Comparison of ENCODE assay signal across 7 cellular contexts in the genomic region with DNA sequence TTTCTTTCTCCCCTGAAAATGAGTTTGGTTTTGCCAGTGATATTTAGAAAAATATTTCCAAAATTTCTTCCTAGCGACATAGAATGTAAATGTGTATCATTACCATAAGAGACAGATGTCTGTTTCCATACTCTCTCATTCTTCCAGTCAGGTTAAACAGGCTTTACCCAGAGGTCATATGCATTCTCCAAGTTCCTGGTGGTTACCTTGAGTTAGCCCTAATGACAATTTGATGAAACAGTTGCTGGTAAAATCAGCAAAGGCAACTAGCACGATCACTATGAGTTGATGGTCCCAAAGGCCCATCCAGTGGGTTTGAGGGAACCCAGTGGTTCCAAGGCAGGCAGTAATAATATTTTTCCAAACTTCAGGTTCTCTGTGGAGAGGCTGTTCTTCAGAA.
"Had no signal": no experiment of that assay in that cellular context is flagged by ENCODE, and none has a peak within 500 bp of the region (broad histone marks: within the 10 kb centered on the region; RNA-seq: fewer than 3 reads in every experiment).

No MANE protein-coding gene starts in this region.

- H3K4me3 ChIP-seq: GM23338, K562 had no signal

- ATAC-seq: GM23338, HepG2, K562 had no signal

- H3K4me2 ChIP-seq: GM23338 had no signal

- H2AFZ ChIP-seq: GM23338 had no signal

- DNase-seq: H9, HCEC 1CT, KG1 had no signal

- H3K27ac ChIP-seq: HL-60 had no signal
